ENCODE assay signal across 27 cellular contexts in genomic region chr5:106858616-106859015, GRCh38.
"Had no signal": no experiment of that assay in that cellular context is flagged by ENCODE, and none has a peak within 500 bp of the region (broad histone marks: within the 10 kb centered on the region; RNA-seq: fewer than 3 reads in every experiment).

No MANE protein-coding gene starts in this region.

- H3K4me1 Mint-ChIP-seq: natural killer cell; stimulated activated effector memory CD8-positive, alpha-beta T cell treated with anti-CD3 and anti-CD28 coated beads, Interleukin-12 subunit alpha, Interleukin-12 subunit beta, amount 100 ng/mL, for 72 hours; stimulated activated naive B cell treated with anti-CD40 and anti-IgM and Interleukin-4, amounts not matched to agents 10 μg/mL and 1 μg/mL and 100 μg/mL, for 72 hours had no signal

- H3K36me3 ChIP-seq: ovary, right lobe of liver, sigmoid colon, stomach, thoracic aorta, thyroid gland, tibial nerve, upper lobe of left lung, vagina had no signal

- H2AFZ ChIP-seq: parathyroid adenoma had no signal

- H3K27me3 Mint-ChIP-seq: progenitor cell of endocrine pancreas; stimulated activated naive B cell treated with anti-CD40 and anti-IgM and Interleukin-4, amounts not matched to agents 10 μg/mL and 1 μg/mL and 100 μg/mL, for 72 hours; stimulated activated naive CD8-positive, alpha-beta T cell treated with anti-CD3 and anti-CD28 coated beads, Interleukin-15, Interleukin-2, amounts not matched to agents 100 ng/mL and 50 ng/mL, for 24 hours had no signal

- H3K27ac Mint-ChIP-seq: natural killer cell; progenitor cell of endocrine pancreas; stimulated activated effector memory CD8-positive, alpha-beta T cell treated with anti-CD3 and anti-CD28 coated beads, Interleukin-12 subunit alpha, Interleukin-12 subunit beta, amount 100 ng/mL, for 72 hours; stimulated activated naive B cell treated with anti-CD40 and anti-IgM and Interleukin-4, amounts not matched to agents 10 μg/mL and 1 μg/mL and 100 μg/mL, for 72 hours; stimulated activated naive CD8-positive, alpha-beta T cell treated with anti-CD3 and anti-CD28 coated beads, Interleukin-15, Interleukin-2, amounts not matched to agents 100 ng/mL and 50 ng/mL, for 24 hours had no signal

- H3K9ac ChIP-seq: parathyroid adenoma had no signal

- H3K27ac ChIP-seq: ovary, parathyroid adenoma, psoas muscle, right lobe of liver, sigmoid colon, stomach, thoracic aorta, thyroid gland, tibial nerve, upper lobe of left lung, vagina had no signal

- H3K36me3 Mint-ChIP-seq: natural killer cell; stimulated activated effector memory CD8-positive, alpha-beta T cell treated with anti-CD3 and anti-CD28 coated beads, Interleukin-12 subunit alpha, Interleukin-12 subunit beta, amount 100 ng/mL, for 72 hours; stimulated activated naive B cell treated with anti-CD40 and anti-IgM and Interleukin-4, amounts not matched to agents 10 μg/mL and 1 μg/mL and 100 μg/mL, for 72 hours had no signal

- H3K9me3 Mint-ChIP-seq: natural killer cell; nephron; stimulated activated effector memory CD8-positive, alpha-beta T cell treated with anti-CD3 and anti-CD28 coated beads, Interleukin-12 subunit alpha, Interleukin-12 subunit beta, amount 100 ng/mL, for 72 hours; stimulated activated naive B cell treated with anti-CD40 and anti-IgM and Interleukin-4, amounts not matched to agents 10 μg/mL and 1 μg/mL and 100 μg/mL, for 72 hours; stimulated activated naive CD8-positive, alpha-beta T cell treated with anti-CD3 and anti-CD28 coated beads, Interleukin-15, Interleukin-2, amounts not matched to agents 100 ng/mL and 50 ng/mL, for 24 hours had no signal

- ATAC-seq: natural killer cell; psoas muscle; right cardiac atrium; right lobe of liver; stimulated activated effector memory CD8-positive, alpha-beta T cell treated with anti-CD3 and anti-CD28 coated beads, Interleukin-12 subunit alpha, Interleukin-12 subunit beta, amount 100 ng/mL, for 72 hours; stimulated activated naive B cell treated with anti-CD40 and anti-IgM and Interleukin-4, amounts not matched to agents 10 μg/mL and 1 μg/mL and 100 μg/mL, for 72 hours had no signal

- DNase-seq: natural killer cell; occipital lobe; ovary; posterior cingulate gyrus; psoas muscle; right cardiac atrium; right lobe of liver; sigmoid colon; small intestine; stimulated activated CD4-positive, alpha-beta T cell treated with anti-CD3 and anti-CD28 coated beads, Interleukin-15, amount 100 ng/mL, for 24 hours; stimulated activated CD4-positive, alpha-beta T cell treated with anti-CD3 and anti-CD28 coated beads, Interleukin-2, amount 100 ng/mL, for 24 hours; stimulated activated CD4-positive, alpha-beta T cell treated with anti-CD3 and anti-CD28 coated beads, Interleukin-2, amount 100 ng/mL, for 48 hours; stimulated activated CD4-positive, alpha-beta T cell treated with anti-CD3 and anti-CD28 coated beads, Interleukin-4, amount 100 ng/mL, for 24 hours; stimulated activated naive B cell treated with anti-CD40 and anti-IgM and Interleukin-4, amounts not matched to agents 10 μg/mL and 1 μg/mL and 100 μg/mL, for 72 hours; stimulated activated naive CD4-positive, alpha-beta T cell treated with Interleukin-2 at 50 U/mL for 16 hours; stomach; thyroid gland; trophoblast cell; upper lobe of left lung had no signal

- H3K4me3 Mint-ChIP-seq: natural killer cell; nephron; stimulated activated effector memory CD8-positive, alpha-beta T cell treated with anti-CD3 and anti-CD28 coated beads, Interleukin-12 subunit alpha, Interleukin-12 subunit beta, amount 100 ng/mL, for 72 hours; stimulated activated naive B cell treated with anti-CD40 and anti-IgM and Interleukin-4, amounts not matched to agents 10 μg/mL and 1 μg/mL and 100 μg/mL, for 72 hours; stimulated activated naive CD8-positive, alpha-beta T cell treated with anti-CD3 and anti-CD28 coated beads, Interleukin-15, Interleukin-2, amounts not matched to agents 100 ng/mL and 50 ng/mL, for 24 hours had no signal

- H3K4me1 ChIP-seq: parathyroid adenoma, right lobe of liver, sigmoid colon, thyroid gland, tibial nerve, upper lobe of left lung, vagina had no signal

- H3K27me3 ChIP-seq: ovary, right lobe of liver, sigmoid colon, stomach, thyroid gland, tibial nerve, upper lobe of left lung, vagina had no signal

- H3K9me3 ChIP-seq: ovary, psoas muscle, right lobe of liver, sigmoid colon, stomach, thoracic aorta, thyroid gland, tibial nerve, upper lobe of left lung, vagina had no signal

- H3K4me3 ChIP-seq: ovary, psoas muscle, right lobe of liver, sigmoid colon, stomach, thoracic aorta, thyroid gland, tibial nerve, upper lobe of left lung, vagina had no signal
